Comparison of ENCODE assay signal across 8 cellular contexts in genomic region chr20:5056801-5057599, GRCh38. TPM values are rescaled to one million over a fixed set of nuclear protein-coding genes. Genes with fewer than 3 reads are reported as not detected.
A peak's percentile ranks its signal among the peaks of the same experiment; 100 is the strongest.
DNase-seq lines count a peak whose midpoint lies in the region; ATAC-seq lines count a peak whose summit lies in the region.

No MANE protein-coding gene starts in this region.

- ATAC-seq in left ventricle myocardium superior, result peak; percentile 68
- ATAC-seq in GM18861 (IDR thresholded peaks at IDR 0.05; ENCODE audit: unreplicated experiment), result no peak

- DNase-seq in AML-193 (lab: John Stamatoyannopoulos, UW) (peak; percentile 90 to 91), HCEC 1CT (peak; percentile 49), SK-MEL-5 (ENCODE audit: low read depth, low spot score) (peak; percentile 100), left ventricle myocardium superior (peak; percentile 41), amniotic stem cell (lab: John Stamatoyannopoulos, UW) (no peak)
- DNase-seq in activated effector memory CD4-positive, alpha-beta T cell treated with Interleukin-2 at 50 U/mL for 16 hours, result peak; percentile 50
- DNase-seq in stimulated activated CD4-positive, alpha-beta T cell treated with anti-CD3 and anti-CD28 coated beads, Interleukin-4, amount 100 ng/mL, for 1 hour, result peak; percentile 59

- in situ Hi-C loops in SK-MEL-5 (cut with HindIII; ENCODE audit: low pct_unique_long_range_greater_than_20kb, low sequenced_read_pairs), result no loop called here

- intact Hi-C loops in left ventricle myocardium superior (cut with micrococcal nuclease), result no loop called here

RNA-seq across cellular contexts. Expression of gene SLC23A2, which starts 55.7 kb away (rescaled TPM):
- total RNA-seq in SK-MEL-5 (2014; rRNA removed; shearing (Covaris generic)), result 117 and 120 TPM in 2 replicates
- polyA plus RNA-seq in SK-MEL-5 (2015; cell fraction: cytosol; rRNA removed), result 159 and 217 TPM in 2 replicates
- polyA plus RNA-seq in SK-MEL-5 (2015; cell fraction: nucleus; rRNA removed), result 285 and 322 TPM in 2 replicates
- total RNA-seq in left ventricle myocardium superior, result 6.4 TPM

RNA-seq across cellular contexts. Expression of gene TMEM230, which starts 55.9 kb away (rescaled TPM):
- 391 and 428 TPM in 2 replicates for total RNA-seq in SK-MEL-5 (2014; rRNA removed; shearing (Covaris generic))
- polyA plus RNA-seq in SK-MEL-5 (2015; cell fraction: cytosol; rRNA removed), result 328 and 338 TPM in 2 replicates
- 113 and 143 TPM in 2 replicates for polyA plus RNA-seq in SK-MEL-5 (2015; cell fraction: nucleus; rRNA removed)
- total RNA-seq in left ventricle myocardium superior, result 88.3 TPM

Comparison
In these comparisons a context has a peak if more than half of its experiments do, and no peak if none do; other contexts are left out.
1. RNA of gene SLC23A2, which starts 55.7 kb away (total RNA-seq): 117 to 120 TPM in SK-MEL-5; 6.4 TPM in left ventricle myocardium superior (single experiment); every median in the first group is over 10 times any median in the second.